9 cellular contexts compared by ENCODE assay signal in genomic region chr19:36009633-36010379, GRCh38. TPM values are rescaled to one million over a fixed set of nuclear protein-coding genes. Genes with fewer than 3 reads are reported as not detected.
DNase-seq lines count a peak whose midpoint lies in the region; ATAC-seq and TF ChIP-seq lines count a peak whose summit lies in the region.
"Had no signal": no experiment of that assay in that cellular context is flagged by ENCODE, and none has a peak within 500 bp of the region (broad histone marks: within the 10 kb centered on the region; RNA-seq: fewer than 3 reads in every experiment).

No MANE protein-coding gene starts in this region.

- H3K4me2 ChIP-seq in Karpas-422 (ENCODE audit: low read depth, low read length, poor library complexity, severe bottlenecking) = peak overlapping the region; percentile 87

- peaks cover 33% of the 10 kb centered on the region for H3K4me1 ChIP-seq in Karpas-422 (ENCODE audit: low read length)

- DNase-seq in AG04450 (ENCODE audit: low read depth, low spot score) (no peak), Karpas-422 (peak; percentile 41), NCI-H2029 (lab: John Stamatoyannopoulos, UW) (no peak), NCI-H2227 treated with DMSO at 0.1 percent for 48 hours (lab: John Stamatoyannopoulos, UW) (no peak), SW 1271 (lab: John Stamatoyannopoulos, UW) (no peak)
- DNase-seq in naive thymus-derived CD8-positive, alpha-beta T cell = no peak
- no peak for DNase-seq in effector CD8-positive, alpha-beta T cell (lab: John Stamatoyannopoulos, UW)

- intact Hi-C loops in dendritic cell treated with granulocyte-macrophage colony-stimulating factor and Interleukin-4, amounts not matched to agents 40 ng/mL and 50 ng/mL, for 4 days (cut with micrococcal nuclease) = no loop called here

- peaks cover 17% of the 10 kb centered on the region for H3K79me2 ChIP-seq in Karpas-422 (ENCODE audit: low read length)

- TF ChIP-seq CTCF in AG04450 (IDR thresholded peaks at IDR 0.05; ENCODE audit: low read depth, low read length) = no peak

- H3K4me3 Mint-ChIP-seq in dendritic cell treated with granulocyte-macrophage colony-stimulating factor and Interleukin-4, amounts not matched to agents 40 ng/mL and 50 ng/mL, for 4 days = peak overlapping the region; percentile 56
- peak overlapping the region; percentile 52 to 81 (median 65) for H3K4me3 Mint-ChIP-seq in naive thymus-derived CD8-positive, alpha-beta T cell

- H3K27ac Mint-ChIP-seq in dendritic cell treated with granulocyte-macrophage colony-stimulating factor and Interleukin-4, amounts not matched to agents 40 ng/mL and 50 ng/mL, for 4 days = peak overlapping the region; percentile 18
- peak overlapping the region in 7 of 10 donors; percentile 28 to 85 (median 53) for H3K27ac Mint-ChIP-seq in naive thymus-derived CD8-positive, alpha-beta T cell

- no peaks in the 10 kb centered on the region for H3K9me3 Mint-ChIP-seq in dendritic cell treated with granulocyte-macrophage colony-stimulating factor and Interleukin-4, amounts not matched to agents 40 ng/mL and 50 ng/mL, for 4 days
- no peaks in the 10 kb centered on the region for H3K9me3 Mint-ChIP-seq in naive thymus-derived CD8-positive, alpha-beta T cell

- no peaks in the 10 kb centered on the region for H3K9me2 ChIP-seq in Karpas-422 (replicated peaks; ENCODE audit: insufficient read depth, low read length)

- H3K9ac ChIP-seq in Karpas-422 (ENCODE audit: low read length) = peak overlapping the region; percentile 82

- CTCF ChIA-PET in AG04450 (lab: Charles Lee) = no interaction called here

- no peak overlapping the region for H2AFZ ChIP-seq in Karpas-422 (ENCODE audit: low read length)

- no peak for ATAC-seq in naive thymus-derived CD8-positive, alpha-beta T cell

- H4K20me1 ChIP-seq in Karpas-422 (ENCODE audit: insufficient read depth, low read depth, low read length) = no peaks in the 10 kb centered on the region

- peak overlapping the region; percentile 11 for H3K27ac ChIP-seq in AG04450 (ENCODE audit: low read depth, low read length)
- H3K27ac ChIP-seq in Karpas-422 (ENCODE audit: low read length) = peak overlapping the region; percentile 48; the same call in 1 of the 2 replicates

- H3K9me3 ChIP-seq in AG04450 (ENCODE audit: control insufficient read depth, insufficient read depth, low read length) (no peaks in the 10 kb centered on the region), Karpas-422 (ENCODE audit: low read length) (no peaks in the 10 kb centered on the region)

- H3K4me3 ChIP-seq in AG04450 (ENCODE audit: low read depth, low read length) (peak overlapping the region; percentile 50), Karpas-422 (ENCODE audit: low read length) (peak overlapping the region; percentile 54)

- H3K27me3 ChIP-seq in AG04450 (ENCODE audit: control insufficient read depth, insufficient read depth, low read length) (no peaks in the 10 kb centered on the region), Karpas-422 (ENCODE audit: low read length) (no peaks in the 10 kb centered on the region)

- peaks cover 19% of the 10 kb centered on the region for H3K27me3 Mint-ChIP-seq in dendritic cell treated with granulocyte-macrophage colony-stimulating factor and Interleukin-4, amounts not matched to agents 40 ng/mL and 50 ng/mL, for 4 days
- H3K27me3 Mint-ChIP-seq in naive thymus-derived CD8-positive, alpha-beta T cell = no peaks in the 10 kb centered on the region

- POLR2A ChIA-PET in AG04450 (lab: Yijun Ruan, JAX) = interaction anchor here (0.6 kb wide), 1 partner anchor 32 kb away, joined by 4 read pairs; no protein-coding TSS in a partner anchor
- POLR2A ChIA-PET in naive thymus-derived CD8-positive, alpha-beta T cell (lab: Charles Lee) = interaction anchor here (0.6 kb wide), 1 partner anchor 1083 kb away, joined by 3 read pairs; the partner anchor contains the start of gene ZNF30

- peaks cover 24% of the 10 kb centered on the region for H3K36me3 Mint-ChIP-seq in dendritic cell treated with granulocyte-macrophage colony-stimulating factor and Interleukin-4, amounts not matched to agents 40 ng/mL and 50 ng/mL, for 4 days (ENCODE audit: low read depth)
- no peaks in the 10 kb centered on the region for H3K36me3 Mint-ChIP-seq in naive thymus-derived CD8-positive, alpha-beta T cell

- no peaks in the 10 kb centered on the region for H3K36me3 ChIP-seq in Karpas-422 (ENCODE audit: insufficient read depth, low read length)

- peaks cover 41% of the 10 kb centered on the region for H3K4me1 Mint-ChIP-seq in dendritic cell treated with granulocyte-macrophage colony-stimulating factor and Interleukin-4, amounts not matched to agents 40 ng/mL and 50 ng/mL, for 4 days (ENCODE audit: low read depth)
- peaks cover 25 to 43% (median 35%) of the 10 kb centered on the region in 4 donors for H3K4me1 Mint-ChIP-seq in naive thymus-derived CD8-positive, alpha-beta T cell

RNA-seq across cellular contexts. Expression of gene SYNE4, which starts 1.2 kb away (rescaled TPM):
- 0.07 and 0.14 TPM in 2 replicates for polyA plus RNA-seq in AG04450 (2011; rRNA removed)
- polyA minus RNA-seq in AG04450 (2011; rRNA and poly(A)+ RNA removed) = 0.14 TPM in 1 of 2 replicates, not detected in the other
- 1.2 and 1.8 TPM in 2 replicates for total RNA-seq in Karpas-422 (2014; rRNA removed; shearing (Covaris generic); ENCODE audit: low replicate concordance)
- total RNA-seq in naive thymus-derived CD8-positive, alpha-beta T cell = 1 to 10 TPM; 3.5 to 4.7 TPM
- under 1 TPM in 1 of 3 donors, not detected in 2; 0.19 TPM for polyA plus RNA-seq in naive thymus-derived CD8-positive, alpha-beta T cell
- total RNA-seq: myocyte had no signal

RNA-seq across cellular contexts. Expression of gene ALKBH6, which starts 4.2 kb away (rescaled TPM):
- 20.7 and 21.2 TPM in 2 replicates for polyA plus RNA-seq in AG04450 (2011; rRNA removed)
- 6.0 and 9.9 TPM in 2 replicates for polyA minus RNA-seq in AG04450 (2011; rRNA and poly(A)+ RNA removed)
- 11.1 and 48.4 TPM in 2 replicates for total RNA-seq in Karpas-422 (2014; rRNA removed; shearing (Covaris generic); ENCODE audit: low replicate concordance)
- 10 to 100 TPM; 58.1 to 65.5 TPM for total RNA-seq in naive thymus-derived CD8-positive, alpha-beta T cell
- polyA plus RNA-seq in naive thymus-derived CD8-positive, alpha-beta T cell = 10 to 100 TPM; 18.7 to 25.6 (median 21.9) TPM

RNA-seq across cellular contexts. Expression of gene SDHAF1, which starts 14.8 kb away (rescaled TPM):
- polyA plus RNA-seq in AG04450 (2011; rRNA removed) = 7.5 and 8.3 TPM in 2 replicates
- polyA minus RNA-seq in AG04450 (2011; rRNA and poly(A)+ RNA removed) = 2.2 and 2.8 TPM in 2 replicates
- 23.4 and 71.2 TPM in 2 replicates for total RNA-seq in Karpas-422 (2014; rRNA removed; shearing (Covaris generic); ENCODE audit: low replicate concordance)
- total RNA-seq in naive thymus-derived CD8-positive, alpha-beta T cell = 10 to 100 TPM; 19.4 to 24.2 TPM
- 10 to 100 TPM; 31.9 to 50.9 (median 34.9) TPM for polyA plus RNA-seq in naive thymus-derived CD8-positive, alpha-beta T cell

RNA-seq across cellular contexts. Expression of gene CLIP3, which starts 22.9 kb away (rescaled TPM):
- polyA plus RNA-seq in AG04450 (2011; rRNA removed) = 18.1 and 29.4 TPM in 2 replicates
- 31.0 and 47.2 TPM in 2 replicates for polyA minus RNA-seq in AG04450 (2011; rRNA and poly(A)+ RNA removed)
- total RNA-seq in Karpas-422 (2014; rRNA removed; shearing (Covaris generic); ENCODE audit: low replicate concordance) = 0.72 and 1.2 TPM in 2 replicates
- total RNA-seq in naive thymus-derived CD8-positive, alpha-beta T cell = 1 to 10 TPM; 1.3 to 1.7 TPM
- polyA plus RNA-seq in naive thymus-derived CD8-positive, alpha-beta T cell = 1 to 10 TPM in 2 of 3 donors, not detected in 1; 1.4 to 2.6 TPM

RNA-seq across cellular contexts. Expression of gene THAP8, which starts 44.3 kb away (rescaled TPM):
- 3.9 and 5.6 TPM in 2 replicates for polyA plus RNA-seq in AG04450 (2011; rRNA removed)
- 2.6 and 3.1 TPM in 2 replicates for polyA minus RNA-seq in AG04450 (2011; rRNA and poly(A)+ RNA removed)
- total RNA-seq in Karpas-422 (2014; rRNA removed; shearing (Covaris generic); ENCODE audit: low replicate concordance) = 3.6 and 8.9 TPM in 2 replicates
- 1 to 10 TPM; 3.6 to 4.6 TPM for total RNA-seq in naive thymus-derived CD8-positive, alpha-beta T cell
- 1 to 10 TPM; 2.4 to 7.2 (median 5.3) TPM for polyA plus RNA-seq in naive thymus-derived CD8-positive, alpha-beta T cell
